In genomic region chr15:57747206-57747605, GRCh38 we compare ENCODE assay signal across 10 cellular contexts. TPM values are rescaled to one million over a fixed set of nuclear protein-coding genes. Genes with fewer than 3 reads are reported as not detected.
DNase-seq lines count a peak whose midpoint lies in the region; ATAC-seq and TF ChIP-seq lines count a peak whose summit lies in the region.
"Had no signal": no experiment of that assay in that cellular context is flagged by ENCODE, and none has a peak within 500 bp of the region (broad histone marks: within the 10 kb centered on the region; RNA-seq: fewer than 3 reads in every experiment).

No MANE protein-coding gene starts in this region.

- no peaks in the 10 kb centered on the region for H3K79me2 ChIP-seq in Karpas-422 (ENCODE audit: low read length)

- CTCF ChIA-PET in GM10248 (lab: Yijun Ruan, JAX): interaction anchor here (4.8 to 12.9 kb wide), 2 partner anchors 16 to 114 kb away, joined by 25 to 93 read pairs; no protein-coding TSS in a partner anchor

- H3K9me3 Mint-ChIP-seq in CD4-positive, CD25-positive, alpha-beta regulatory T cell: peaks cover 0 to under 1% (median 0%) of the 10 kb centered on the region in 7 donors
- peaks cover 0 to 2% of the 10 kb centered on the region in 2 donors for H3K9me3 Mint-ChIP-seq in effector memory CD8-positive, alpha-beta T cell
- H3K9me3 Mint-ChIP-seq in naive thymus-derived CD8-positive, alpha-beta T cell: no peaks in the 10 kb centered on the region

- H3K9ac ChIP-seq in Karpas-422 (ENCODE audit: low read length): no peak overlapping the region

- no peak for TF ChIP-seq CTCF in GM10248 (IDR thresholded peaks at IDR 0.05; ENCODE audit: control extremely low read depth, extremely low read depth, low read depth, missing control alignments)

- no peak overlapping the region for H3K4me3 ChIP-seq in CD4-positive, CD25-positive, alpha-beta regulatory T cell (ENCODE audit: low read depth, low read length)
- H3K4me3 ChIP-seq in Karpas-422 (ENCODE audit: low read length): no peak overlapping the region

- no peaks in the 10 kb centered on the region for H3K4me1 Mint-ChIP-seq in CD4-positive, CD25-positive, alpha-beta regulatory T cell
- no peaks in the 10 kb centered on the region for H3K4me1 Mint-ChIP-seq in effector memory CD8-positive, alpha-beta T cell (ENCODE audit: low read depth in 2 of 2)
- H3K4me1 Mint-ChIP-seq in naive thymus-derived CD8-positive, alpha-beta T cell: peaks cover 0 to 4% (median 1%) of the 10 kb centered on the region in 4 donors

- peak overlapping the region in 1 of 3 donors; percentile 33 for H3K27ac Mint-ChIP-seq in CD4-positive, CD25-positive, alpha-beta regulatory T cell
- no peak overlapping the region for H3K27ac Mint-ChIP-seq in effector memory CD8-positive, alpha-beta T cell
- peak overlapping the region in 4 of 10 donors; percentile 35 to 68 (median 53) for H3K27ac Mint-ChIP-seq in naive thymus-derived CD8-positive, alpha-beta T cell

- no peaks in the 10 kb centered on the region for H3K27me3 Mint-ChIP-seq in CD4-positive, CD25-positive, alpha-beta regulatory T cell
- H3K27me3 Mint-ChIP-seq in effector memory CD8-positive, alpha-beta T cell: no peaks in the 10 kb centered on the region
- peaks cover 0 to 5% (median 0%) of the 10 kb centered on the region in 5 donors for H3K27me3 Mint-ChIP-seq in naive thymus-derived CD8-positive, alpha-beta T cell

- no peak overlapping the region for H3K4me2 ChIP-seq in Karpas-422 (ENCODE audit: low read depth, low read length, poor library complexity, severe bottlenecking)

- no peaks in the 10 kb centered on the region for H4K20me1 ChIP-seq in Karpas-422 (ENCODE audit: insufficient read depth, low read depth, low read length)

- peak in 2 of 3 donors; percentile 3 to 37 for DNase-seq in CD4-positive, CD25-positive, alpha-beta regulatory T cell
- DNase-seq in GM10248 (ENCODE audit: extremely low spot score): peak; percentile 21
- no peak for DNase-seq in effector memory CD8-positive, alpha-beta T cell
- peak in 5 of 10 donors; percentile 1 to 31 (median 11) for DNase-seq in naive thymus-derived CD8-positive, alpha-beta T cell
- DNase-seq in epidermal melanocyte (ENCODE audit: insufficient read length, low spot score): no peak
- DNase-seq in GM19238 (ENCODE audit: insufficient read length, low spot score): no peak
- DNase-seq in activated gamma-delta T cell (lab: John Stamatoyannopoulos, UW): no peak
- DNase-seq in Karpas-422: no peak
- DNase-seq: GF-D8, KG1 had no signal

- H3K4me3 Mint-ChIP-seq in CD4-positive, CD25-positive, alpha-beta regulatory T cell: peak overlapping the region in 1 of 4 donors; percentile 39
- H3K4me3 Mint-ChIP-seq in effector memory CD8-positive, alpha-beta T cell: no peak overlapping the region
- H3K4me3 Mint-ChIP-seq in naive thymus-derived CD8-positive, alpha-beta T cell: peak overlapping the region in 9 of 10 donors; percentile 20 to 66 (median 44)

- H3K9me3 ChIP-seq in CD4-positive, CD25-positive, alpha-beta regulatory T cell (ENCODE audit: control insufficient read depth in 2 of 2, low read length in 2 of 2): no peaks in the 10 kb centered on the region
- H3K9me3 ChIP-seq in Karpas-422 (ENCODE audit: low read length): no peaks in the 10 kb centered on the region

- no peak overlapping the region for H3K27ac ChIP-seq in CD4-positive, CD25-positive, alpha-beta regulatory T cell (ENCODE audit: insufficient read depth, low read length, poor library complexity, severe bottlenecking)
- no peak overlapping the region for H3K27ac ChIP-seq in Karpas-422 (ENCODE audit: low read length)

- H3K27me3 ChIP-seq in CD4-positive, CD25-positive, alpha-beta regulatory T cell (ENCODE audit: control insufficient read depth, insufficient read depth, low read length): no peaks in the 10 kb centered on the region
- no peaks in the 10 kb centered on the region for H3K27me3 ChIP-seq in Karpas-422 (ENCODE audit: low read length)

- H2AFZ ChIP-seq in Karpas-422 (ENCODE audit: low read length): no peak overlapping the region

- H3K4me1 ChIP-seq in CD4-positive, CD25-positive, alpha-beta regulatory T cell (ENCODE audit: control insufficient read depth, insufficient read depth, low read length, poor library complexity, severe bottlenecking): peaks cover 3% of the 10 kb centered on the region
- no peaks in the 10 kb centered on the region for H3K4me1 ChIP-seq in Karpas-422 (ENCODE audit: low read length)

- POLR2A ChIA-PET in GM10248 (lab: Yijun Ruan, JAX): no interaction called here
- POLR2A ChIA-PET in naive thymus-derived CD8-positive, alpha-beta T cell (lab: Charles Lee): no interaction called here

- no peaks in the 10 kb centered on the region for H3K9me2 ChIP-seq in Karpas-422 (replicated peaks; ENCODE audit: insufficient read depth, low read length)

- H3K36me3 ChIP-seq in CD4-positive, CD25-positive, alpha-beta regulatory T cell (ENCODE audit: control insufficient read depth, insufficient read depth, low read length): no peaks in the 10 kb centered on the region
- no peaks in the 10 kb centered on the region for H3K36me3 ChIP-seq in Karpas-422 (ENCODE audit: insufficient read depth, low read length)

- no peaks in the 10 kb centered on the region for H3K36me3 Mint-ChIP-seq in CD4-positive, CD25-positive, alpha-beta regulatory T cell
- H3K36me3 Mint-ChIP-seq in effector memory CD8-positive, alpha-beta T cell (ENCODE audit: insufficient read depth): no peaks in the 10 kb centered on the region
- H3K36me3 Mint-ChIP-seq in naive thymus-derived CD8-positive, alpha-beta T cell: peaks cover 0 to 4% (median 3%) of the 10 kb centered on the region in 3 donors

- ATAC-seq in CD4-positive, CD25-positive, alpha-beta regulatory T cell (ENCODE audit: low read depth in 2 of 2): peak in 1 of 2 donors; percentile 44
- ATAC-seq in effector memory CD8-positive, alpha-beta T cell (replicated peaks): peak; percentile 32
- peak; percentile 36 to 41 for ATAC-seq in naive thymus-derived CD8-positive, alpha-beta T cell

RNA-seq across cellular contexts. Expression of gene POLR2M, which starts 40.7 kb away (rescaled TPM):
- total RNA-seq in CD4-positive, CD25-positive, alpha-beta regulatory T cell: 85.5 TPM
- polyA plus RNA-seq in CD4-positive, CD25-positive, alpha-beta regulatory T cell: 10 to 100 TPM; 53.6 to 66.2 (median 64.4) TPM
- total RNA-seq in naive thymus-derived CD8-positive, alpha-beta T cell: 100 to 1,000 TPM; 106 to 114 TPM
- polyA plus RNA-seq in naive thymus-derived CD8-positive, alpha-beta T cell: 10 to 100 TPM; 46.0 to 56.7 (median 52.0) TPM
- 221 and 672 TPM in 2 replicates for total RNA-seq in Karpas-422 (2014; rRNA removed; shearing (Covaris generic); ENCODE audit: low replicate concordance)

Comparison
In these comparisons a context has a peak if more than half of its experiments do, and no peak if none do; other contexts are left out.
1. DNase-seq: peak in CD4-positive, CD25-positive, alpha-beta regulatory T cell (2 of 3) and GM10248 (single experiment); none in effector memory CD8-positive, alpha-beta T cell (0 of 3), epidermal melanocyte (single experiment), GM19238 (single experiment), activated gamma-delta T cell (single experiment) and Karpas-422 (single experiment).
2. H3K4me3 Mint-ChIP-seq: peak in naive thymus-derived CD8-positive, alpha-beta T cell (9 of 10); none in effector memory CD8-positive, alpha-beta T cell (0 of 2).